11 cellular contexts compared by ENCODE assay signal in the genomic region with DNA sequence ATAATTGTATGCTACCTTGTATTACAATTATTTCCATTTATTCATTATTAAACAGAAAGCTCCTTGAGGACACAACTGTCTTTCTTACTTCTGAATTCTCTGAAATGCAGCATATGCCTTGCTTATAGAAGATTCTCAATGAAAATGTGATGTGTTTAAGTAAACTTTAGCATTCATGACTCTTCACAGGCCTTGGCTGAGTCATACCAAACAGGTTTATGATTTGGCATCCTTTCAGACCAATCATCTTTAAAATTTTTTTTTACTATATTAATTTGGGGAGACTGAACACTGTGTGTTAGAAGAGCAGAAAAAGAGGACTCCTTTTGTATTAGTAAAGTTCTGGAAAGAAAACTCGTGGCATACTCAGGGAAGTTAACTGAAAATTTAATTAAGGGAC. TPM values are rescaled to one million over a fixed set of nuclear protein-coding genes. Genes with fewer than 3 reads are reported as not detected.
DNase-seq lines count a peak whose midpoint lies in the region; ATAC-seq and TF ChIP-seq lines count a peak whose summit lies in the region.
"Had no signal": no experiment of that assay in that cellular context is flagged by ENCODE, and none has a peak within 500 bp of the region (broad histone marks: within the 10 kb centered on the region; RNA-seq: fewer than 3 reads in every experiment).

No MANE protein-coding gene starts in this region.

- H2AFZ ChIP-seq in GM23248: no peak overlapping the region

- H3K9me3 ChIP-seq in GM23248 (ENCODE audit: low read depth): no peaks in the 10 kb centered on the region
- H3K9me3 ChIP-seq: HAP-1 had no signal

- no peaks in the 10 kb centered on the region for H4K20me1 ChIP-seq in GM23248 (ENCODE audit: insufficient read depth)

- no peaks in the 10 kb centered on the region for H3K9me2 ChIP-seq in GM23248 (ENCODE audit: insufficient read depth)

- H3K4me1 ChIP-seq in GM23248 (ENCODE audit: insufficient read depth): no peaks in the 10 kb centered on the region

- H3K4me2 ChIP-seq in GM23248 (ENCODE audit: unreplicated experiment): no peak overlapping the region

- H3K36me3 ChIP-seq in GM23248 (ENCODE audit: low read depth): 0 out of 2 replicates have a peak, but pooled peaks cover 3% of the 10 kb centered on the region
- H3K36me3 ChIP-seq: HAP-1 had no signal

- H3F3A ChIP-seq in GM23248 (ENCODE audit: insufficient read depth): peaks cover 5% of the 10 kb centered on the region; the same call in 1 of the 2 replicates

- in situ Hi-C loops in GM23248 (cut with MboI): no loop called here

- H3K4me3 ChIP-seq in GM23248 (no peak overlapping the region), epithelial cell of esophagus (ENCODE audit: low read length) (no peak overlapping the region)
- H3K4me3 ChIP-seq: HAP-1 had no signal

- no peaks in the 10 kb centered on the region for H3K27me3 ChIP-seq in GM23248 (replicated peaks; ENCODE audit: insufficient read depth)

- DNase-seq in GM23248 (peak; percentile 26), RKO (ENCODE audit: low spot score) (peak; percentile 19), epithelial cell of esophagus (ENCODE audit: low read depth) (peak; percentile 69), iris pigment epithelial cell (ENCODE audit: low read depth) (peak; percentile 41), DMS53 (lab: John Stamatoyannopoulos, UW) (no peak), NCI-H1930 (lab: John Stamatoyannopoulos, UW) (no peak)
- DNase-seq: C1 segment of cervical spinal cord; CD4-positive, alpha-beta T cell; DND-41 had no signal

- no peak for ATAC-seq in HG03439 (IDR thresholded peaks at IDR 0.05; ENCODE audit: unreplicated experiment)

- no peak for TF ChIP-seq CTCF in epithelial cell of esophagus (IDR thresholded peaks at IDR 0.05; ENCODE audit: insufficient read depth, low read depth, low read length, missing control alignments)

- 91 to 100% methylated on average over 1 of the region's 1 CpG for WGBS in GM23248 (ENCODE audit: low coverage in 1 of 2, low lambda C conversion rate in 2 of 2, missing lambda C conversion rate in 2 of 2), 2 experiments

- H3K27ac ChIP-seq in GM23248: no peak overlapping the region

- H3K79me2 ChIP-seq in GM23248 (ENCODE audit: insufficient read depth): peaks cover 80% of the 10 kb centered on the region

- H3K9ac ChIP-seq in GM23248: no peak overlapping the region

RNA-seq across cellular contexts. Expression of a gene that starts 6.4 kb away (rescaled TPM):
- 21.0 and 31.8 TPM in 2 replicates for total RNA-seq in GM23248 (2014; rRNA removed; shearing (Covaris generic))
- 19.2 and 19.7 TPM in 2 replicates for polyA plus RNA-seq in GM23248 (2016; fragmentation: Nextera tagmentation; extraction: Ambion mirVana)

RNA-seq across cellular contexts. Expression of a gene that starts 8.3 kb away (rescaled TPM):
- total RNA-seq in GM23248 (2014; rRNA removed; shearing (Covaris generic)): 58.0 and 80.2 TPM in 2 replicates
- polyA plus RNA-seq in GM23248 (2016; fragmentation: Nextera tagmentation; extraction: Ambion mirVana): 60.1 and 61.9 TPM in 2 replicates

Comparison
In these comparisons a context has a peak if more than half of its experiments do, and no peak if none do; other contexts are left out.
1. DNase-seq: peak in GM23248 (single experiment), RKO (single experiment), epithelial cell of esophagus (single experiment) and iris pigment epithelial cell (single experiment); none in DMS53 (single experiment) and NCI-H1930 (0 of 2).